In the genomic region with DNA sequence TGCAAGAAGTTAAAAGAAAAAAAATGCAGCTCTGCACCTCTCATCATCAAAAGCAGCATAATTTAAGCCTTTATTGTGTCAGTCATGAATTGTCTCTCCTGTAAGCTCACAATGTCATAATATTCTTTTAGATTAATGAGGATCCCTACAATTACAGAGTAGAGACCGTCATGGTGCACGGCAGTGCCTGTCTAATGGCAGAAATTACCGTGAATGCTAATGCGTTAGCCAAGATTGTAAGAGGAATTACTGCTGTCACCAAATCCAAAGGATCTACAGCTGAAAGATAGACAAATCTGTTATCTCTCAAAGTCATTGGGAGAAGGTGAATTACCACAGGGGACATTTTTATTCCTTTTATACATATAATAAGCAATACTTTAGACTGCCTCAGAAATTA, we compare ENCODE assay signal across 23 cellular contexts.
A peak's percentile ranks its signal among the peaks of the same experiment; 100 is the strongest.
DNase-seq lines count a peak whose midpoint lies in the region; ATAC-seq and TF ChIP-seq lines count a peak whose summit lies in the region.
"Had no signal": no experiment of that assay in that cellular context is flagged by ENCODE, and none has a peak within 500 bp of the region (broad histone marks: within the 10 kb centered on the region; RNA-seq: fewer than 3 reads in every experiment).

No MANE protein-coding gene starts in this region.

- no peaks in the 10 kb centered on the region for H4K20me1 ChIP-seq in neural cell (ENCODE audit: insufficient read depth)
- H4K20me1 ChIP-seq: BLaER1 treated with 17β-estradiol and CSF1 and Interleukin-3, amounts not matched to agents 10 nM and 100 nM had no signal

- H3K9ac ChIP-seq in neural cell (ENCODE audit: low read length): no peak overlapping the region
- H3K9ac ChIP-seq: BLaER1 treated with 17β-estradiol and CSF1 and Interleukin-3, amounts not matched to agents 10 nM and 100 nM had no signal

- H3K27ac ChIP-seq in neural cell (ENCODE audit: low read length) (peak overlapping the region; percentile 38), coronary artery (no peak overlapping the region)
- H3K27ac ChIP-seq: 22Rv1; A549; BLaER1 treated with 17β-estradiol and CSF1 and Interleukin-3, amounts not matched to agents 10 nM and 100 nM; C4-2B had no signal

- no peak for TF ChIP-seq CTCF in neural cell (IDR thresholded peaks at IDR 0.05; ENCODE audit: poor library complexity, severe bottlenecking)
- TF ChIP-seq CTCF in coronary artery (IDR thresholded peaks at IDR 0.05): no peak

- H2AFZ ChIP-seq in neural cell (ENCODE audit: low read depth, low read length): no peak overlapping the region

- TF ChIP-seq EP300 in neural cell (conservative IDR thresholded peaks at IDR 0.05; ENCODE audit: poor library complexity, severe bottlenecking): peak; percentile 86

- peaks cover 5% of the 10 kb centered on the region for H3K9me3 ChIP-seq in neural cell (ENCODE audit: low read length)
- H3K9me3 ChIP-seq: A549, Caco-2 had no signal

- peak; percentile 10 for DNase-seq in NCI-H2227 (lab: John Stamatoyannopoulos, UW; ENCODE audit: unreplicated experiment)
- DNase-seq in NCI-H2227 treated with DMSO at 0.1 percent for 48 hours (lab: John Stamatoyannopoulos, UW): no peak
- DNase-seq in NCI-H1436 treated with DMSO at 0.1 percent for 48 hours (lab: John Stamatoyannopoulos, UW): peak; percentile 8
- no peak for DNase-seq in coronary artery (ENCODE audit: low spot score)
- DNase-seq: AML-193; Caco-2; Calu3; CD4-positive, alpha-beta T cell; CD8-positive, alpha-beta T cell; DMS 273 treated with DMSO at 0.1 percent for 48 hours; DMS153; DMS53; DMS79; DND-41; EL; GDM1 had no signal

- no peak for ATAC-seq in GM18909 (IDR thresholded peaks at IDR 0.05; ENCODE audit: poor library complexity, unreplicated experiment)
- ATAC-seq: A549; CD8-positive, alpha-beta T cell; GM12878 had no signal

- H3K36me3 ChIP-seq in neural cell (ENCODE audit: insufficient read depth, low read length): no peaks in the 10 kb centered on the region
- H3K36me3 ChIP-seq: BLaER1 treated with 17β-estradiol and CSF1 and Interleukin-3, amounts not matched to agents 10 nM and 100 nM had no signal

- H3K27me3 ChIP-seq in neural cell (ENCODE audit: insufficient read depth, low read depth, low read length): no peaks in the 10 kb centered on the region
- H3K27me3 ChIP-seq: BLaER1 treated with 17β-estradiol and CSF1 and Interleukin-3, amounts not matched to agents 10 nM and 100 nM had no signal

- H3K4me3 ChIP-seq in neural cell (ENCODE audit: low read length) (peak overlapping the region; percentile 25), coronary artery (no peak overlapping the region)
- H3K4me3 ChIP-seq: A549; BLaER1 treated with 17β-estradiol and CSF1 and Interleukin-3, amounts not matched to agents 10 nM and 100 nM; GM12878 had no signal

- H3K79me2 ChIP-seq in neural cell (replicated peaks; ENCODE audit: insufficient read depth, low read length): no peaks in the 10 kb centered on the region

- H3F3A ChIP-seq in neural cell (ENCODE audit: insufficient read depth, low read length, poor library complexity, severe bottlenecking): peaks cover 12% of the 10 kb centered on the region

- TF ChIP-seq RAD21 in neural cell (conservative IDR thresholded peaks at IDR 0.05): no peak

- no peak overlapping the region for H3K4me2 ChIP-seq in neural cell (ENCODE audit: low read length)
- H3K4me2 ChIP-seq: A549; BLaER1 treated with 17β-estradiol and CSF1 and Interleukin-3, amounts not matched to agents 10 nM and 100 nM had no signal

- no peaks in the 10 kb centered on the region for H3K9me2 ChIP-seq in neural cell (ENCODE audit: insufficient read depth, low read length)

TF ChIP-seq in neural cell, 6 proteins besides CTCF, POLR2A, EP300 and RAD21:
- TF ChIP-seq, protein P1, sequence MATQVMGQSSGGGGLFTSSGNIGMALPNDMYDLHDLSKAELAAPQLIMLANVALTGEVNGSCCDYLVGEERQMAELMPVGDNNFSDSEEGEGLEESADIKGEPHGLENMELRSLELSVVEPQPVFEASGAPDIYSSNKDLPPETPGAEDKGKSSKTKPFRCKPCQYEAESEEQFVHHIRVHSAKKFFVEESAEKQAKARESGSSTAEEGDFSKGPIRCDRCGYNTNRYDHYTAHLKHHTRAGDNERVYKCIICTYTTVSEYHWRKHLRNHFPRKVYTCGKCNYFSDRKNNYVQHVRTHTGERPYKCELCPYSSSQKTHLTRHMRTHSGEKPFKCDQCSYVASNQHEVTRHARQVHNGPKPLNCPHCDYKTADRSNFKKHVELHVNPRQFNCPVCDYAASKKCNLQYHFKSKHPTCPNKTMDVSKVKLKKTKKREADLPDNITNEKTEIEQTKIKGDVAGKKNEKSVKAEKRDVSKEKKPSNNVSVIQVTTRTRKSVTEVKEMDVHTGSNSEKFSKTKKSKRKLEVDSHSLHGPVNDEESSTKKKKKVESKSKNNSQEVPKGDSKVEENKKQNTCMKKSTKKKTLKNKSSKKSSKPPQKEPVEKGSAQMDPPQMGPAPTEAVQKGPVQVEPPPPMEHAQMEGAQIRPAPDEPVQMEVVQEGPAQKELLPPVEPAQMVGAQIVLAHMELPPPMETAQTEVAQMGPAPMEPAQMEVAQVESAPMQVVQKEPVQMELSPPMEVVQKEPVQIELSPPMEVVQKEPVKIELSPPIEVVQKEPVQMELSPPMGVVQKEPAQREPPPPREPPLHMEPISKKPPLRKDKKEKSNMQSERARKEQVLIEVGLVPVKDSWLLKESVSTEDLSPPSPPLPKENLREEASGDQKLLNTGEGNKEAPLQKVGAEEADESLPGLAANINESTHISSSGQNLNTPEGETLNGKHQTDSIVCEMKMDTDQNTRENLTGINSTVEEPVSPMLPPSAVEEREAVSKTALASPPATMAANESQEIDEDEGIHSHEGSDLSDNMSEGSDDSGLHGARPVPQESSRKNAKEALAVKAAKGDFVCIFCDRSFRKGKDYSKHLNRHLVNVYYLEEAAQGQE (IDR thresholded peaks at IDR 0.05; ENCODE audit: borderline replicate concordance): peak; percentile 59
- TF ChIP-seq POLR2AphosphoS5 (IDR thresholded peaks at IDR 0.05): peak; percentile 71
- TF ChIP-seq TAF1 (IDR thresholded peaks at IDR 0.05; ENCODE audit: low read depth): no peak
- TF ChIP-seq SMC3 (conservative IDR thresholded peaks at IDR 0.05; ENCODE audit: poor library complexity): peak; percentile 7

Comparison
In these comparisons a context has a peak if more than half of its experiments do, and no peak if none do; other contexts are left out.
1. DNase-seq: peak in NCI-H2227 (single experiment) and NCI-H1436 treated with DMSO at 0.1 percent for 48 hours (single experiment); none in NCI-H2227 treated with DMSO at 0.1 percent for 48 hours (single experiment) and coronary artery (single experiment).